Comparison of ENCODE assay signal across 8 cellular contexts in genomic region chr4:53929955-53930798, GRCh38.
DNase-seq lines count a peak whose midpoint lies in the region; ATAC-seq and TF ChIP-seq lines count a peak whose summit lies in the region.

No MANE protein-coding gene starts in this region.

- no peak for TF ChIP-seq EP300 in Ishikawa (IDR thresholded peaks at IDR 0.05; ENCODE audit: borderline replicate concordance)
- peak in 1 of 2 donors; percentile 63 for TF ChIP-seq EP300 in tibial nerve (IDR thresholded peaks at IDR 0.05)

- H3K27me3 ChIP-seq in PC-9 (ENCODE audit: insufficient read depth, low read depth) (no peaks in the 10 kb centered on the region), tibial nerve (no peaks in the 10 kb centered on the region)

- no peak overlapping the region for H3K27ac ChIP-seq in PC-9
- no peak overlapping the region for H3K27ac ChIP-seq in tibial nerve

- H3K4me2 ChIP-seq in PC-9 = no peak overlapping the region

- BruUV-seq in PC-9 (replicated peaks; lab: Mats Ljungman, UMichigan) = no TSS peak

- no peaks in the 10 kb centered on the region for H3K9me2 ChIP-seq in PC-9 (ENCODE audit: insufficient read depth)

- H3K4me3 ChIP-seq in AG09309 (ENCODE audit: control insufficient read depth, low read depth, low read length) = no peak overlapping the region
- no peak overlapping the region for H3K4me3 ChIP-seq in PC-9
- no peak overlapping the region for H3K4me3 ChIP-seq in foreskin fibroblast (ENCODE audit: low read depth in 1 of 2, low read length in 2 of 2)
- no peak overlapping the region for H3K4me3 ChIP-seq in tibial nerve

- H3K4me1 ChIP-seq in PC-9 (replicated peaks; ENCODE audit: insufficient read depth) (peaks cover 13% of the 10 kb centered on the region; the same call in 1 of the 2 replicates), tibial nerve (peaks cover 0 to 8% (median 0%) of the 10 kb centered on the region in 4 donors)

- 0 out of 2 replicates have a peak, but pooled peaks cover 4% of the 10 kb centered on the region for H3K9me3 ChIP-seq in PC-9 (ENCODE audit: insufficient read depth, low read depth)
- no peaks in the 10 kb centered on the region for H3K9me3 ChIP-seq in tibial nerve

- CTCF ChIA-PET in PC-9 (lab: Charles Lee) = interaction anchor here (0.5 to 0.6 kb wide), 2 partner anchors 24 to 288 kb away, joined by 3 to 4 read pairs; no protein-coding TSS in a partner anchor

- TF ChIP-seq CTCF in AG09309 (IDR thresholded peaks at IDR 0.05; ENCODE audit: control insufficient read depth, insufficient read depth, low read depth, low read length, missing control alignments) (peak; percentile 80), PC-9 (conservative IDR thresholded peaks at IDR 0.05) (peak; percentile 76), foreskin fibroblast (IDR thresholded peaks at IDR 0.05; ENCODE audit: low read depth, low read length) (peak; percentile 74), tibial nerve (IDR thresholded peaks at IDR 0.05) (peak; percentile 52 to 85 (median 70))

- POLR2A ChIA-PET in PC-9 (lab: Charles Lee; ENCODE audit: unreplicated experiment) = no interaction called here

- peak; percentile 77 for DNase-seq in AG09309 (ENCODE audit: low read depth)
- DNase-seq in PC-9 = peak; percentile 42 to 47
- peak; percentile 15 for DNase-seq in activated T-helper 1 cell treated with Interleukin-2 at 50 U/mL for 16 hours (ENCODE audit: low read depth)
- DNase-seq in foreskin fibroblast = peak; percentile 89 to 95
- DNase-seq in non-pigmented ciliary epithelial cell (ENCODE audit: low read depth) = peak; percentile 76
- peak; percentile 65 to 91 for DNase-seq in tibial nerve (ENCODE audit: low spot score in 2 of 2)

- intact Hi-C loops in PC-9 (cut with micrococcal nuclease; ENCODE audit: unreplicated experiment) = loop anchor here (1.0 kb wide), 1 partner anchor 288 kb away; no protein-coding TSS in a partner anchor

- H2AFZ ChIP-seq in PC-9 = no peak overlapping the region

- H3F3A ChIP-seq in PC-9 (ENCODE audit: insufficient read depth, low read depth) = no peaks in the 10 kb centered on the region; the same call in 1 of the 2 replicates

- peak; percentile 90 for TF ChIP-seq RAD21 in Ishikawa (IDR thresholded peaks at IDR 0.05; ENCODE audit: low read depth)

- no peaks in the 10 kb centered on the region for H3K79me2 ChIP-seq in PC-9 (ENCODE audit: low read depth)

- WGBS in tibial nerve, 2 donors = 33 to 40% methylated on average over 8 of the region's 8 CpGs

- no peaks in the 10 kb centered on the region for H4K20me1 ChIP-seq in PC-9 (ENCODE audit: insufficient read depth)

- no peak for TF ChIP-seq POLR2A in tibial nerve (IDR thresholded peaks at IDR 0.05)

- ATAC-seq in GM18867 (IDR thresholded peaks at IDR 0.05; ENCODE audit: unreplicated experiment) = peak; percentile 76

- H3K36me3 ChIP-seq in PC-9 (ENCODE audit: low read depth) (no peaks in the 10 kb centered on the region), tibial nerve (no peaks in the 10 kb centered on the region)

TF ChIP-seq in Ishikawa, 13 proteins besides CTCF, POLR2A, EP300 and RAD21:
- TF ChIP-seq, protein P1, sequence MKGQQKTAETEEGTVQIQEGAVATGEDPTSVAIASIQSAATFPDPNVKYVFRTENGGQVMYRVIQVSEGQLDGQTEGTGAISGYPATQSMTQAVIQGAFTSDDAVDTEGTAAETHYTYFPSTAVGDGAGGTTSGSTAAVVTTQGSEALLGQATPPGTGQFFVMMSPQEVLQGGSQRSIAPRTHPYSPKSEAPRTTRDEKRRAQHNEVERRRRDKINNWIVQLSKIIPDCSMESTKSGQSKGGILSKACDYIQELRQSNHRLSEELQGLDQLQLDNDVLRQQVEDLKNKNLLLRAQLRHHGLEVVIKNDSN (IDR thresholded peaks at IDR 0.05) = peak; percentile 84
- TF ChIP-seq, protein P2, sequence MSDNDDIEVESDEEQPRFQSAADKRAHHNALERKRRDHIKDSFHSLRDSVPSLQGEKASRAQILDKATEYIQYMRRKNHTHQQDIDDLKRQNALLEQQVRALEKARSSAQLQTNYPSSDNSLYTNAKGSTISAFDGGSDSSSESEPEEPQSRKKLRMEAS (IDR thresholded peaks at IDR 0.05) = peak; percentile 77
- TF ChIP-seq EGR1 (IDR thresholded peaks at IDR 0.05) = no peak
TF ChIP-seq in Ishikawa: peak in this region for 2.

Comparison
In these comparisons a context has a peak if more than half of its experiments do, and no peak if none do; other contexts are left out.
1. DNase-seq: peak in every context shown above with its lines; median percentile 92 in foreskin fibroblast; 78 in tibial nerve; 77 in AG09309; 76 in non-pigmented ciliary epithelial cell; 44 in PC-9; 15 in activated T-helper 1 cell treated with Interleukin-2 at 50 U/mL for 16 hours.